Comparison of ENCODE assay signal across 1 cellular context in the genomic region with DNA sequence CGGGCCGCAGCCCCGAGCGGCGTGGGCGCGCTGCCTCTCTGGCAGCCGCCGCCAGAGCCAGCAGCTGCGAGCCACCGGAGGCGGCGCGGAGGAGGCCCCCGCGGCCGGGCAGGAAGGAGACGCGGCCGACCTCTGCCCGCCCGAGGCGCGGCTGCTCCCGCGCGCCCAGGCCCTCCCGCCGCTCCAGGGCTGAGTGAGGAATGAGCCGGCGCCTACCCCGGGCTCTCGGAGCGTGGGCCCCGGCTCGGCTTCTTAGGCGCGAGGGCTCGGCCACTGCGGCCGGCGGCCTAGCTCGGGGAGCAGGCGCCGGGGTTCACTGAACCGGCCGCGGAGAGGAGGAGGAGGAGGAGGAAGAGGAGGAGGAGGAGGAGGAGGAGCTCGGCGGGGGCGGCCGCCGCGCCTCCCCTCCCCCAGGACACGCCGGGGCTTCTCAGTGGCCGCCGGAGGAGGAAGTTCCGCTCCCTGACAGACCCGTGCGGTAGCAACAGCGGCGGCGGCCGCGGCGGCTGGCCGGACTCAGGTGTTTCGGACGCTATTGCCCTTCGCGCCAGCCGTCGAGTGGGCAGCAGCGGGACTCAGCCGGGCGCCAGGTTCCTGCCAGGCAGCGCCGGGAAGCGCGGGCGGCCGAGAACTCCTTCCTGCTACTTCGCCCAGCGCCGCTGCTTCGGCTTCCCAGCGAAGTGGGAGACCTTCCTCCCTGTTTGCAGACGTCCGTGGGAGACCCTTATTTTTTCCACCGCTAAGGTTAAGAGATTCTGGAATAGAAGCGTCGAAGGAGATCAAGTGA.
TF ChIP-seq lines count a peak whose summit lies in the region.

TSS of gene MAN1A2 (plus strand) at position 468 of the 787 bp plus-strand sequence. CDS start 735 bp downstream, outside the sequence.

TF ChIP-seq in IMR-90, 13 proteins besides CTCF, POLR2A, EP300 and RAD21:
- TF ChIP-seq CHD1 (IDR thresholded peaks at IDR 0.05; ENCODE audit: low read depth, low read length) (no peak), FOS (IDR thresholded peaks at IDR 0.05; ENCODE audit: low read depth, low read length) (no peak), ELK1 (IDR thresholded peaks at IDR 0.05; ENCODE audit: borderline replicate concordance, low read depth, low read length) (no peak), NFE2L2 (IDR thresholded peaks at IDR 0.05; ENCODE audit: low read depth, low read length) (no peak), SMC3 (IDR thresholded peaks at IDR 0.05; ENCODE audit: low read depth, low read length) (no peak), MAZ (IDR thresholded peaks at IDR 0.05; ENCODE audit: borderline replicate concordance, low read depth, low read length) (peak; percentile 14; the same call in 1 of the 2 replicates), MAFK (IDR thresholded peaks at IDR 0.05; ENCODE audit: low read depth, low read length) (no peak), RCOR1 (IDR thresholded peaks at IDR 0.05; ENCODE audit: insufficient replicate concordance, low read length) (no peak), RFX5 (IDR thresholded peaks at IDR 0.05; ENCODE audit: low read depth, low read length) (no peak), BHLHE40 (IDR thresholded peaks at IDR 0.05; ENCODE audit: low read depth, low read length) (peak; percentile 43; the same call in 1 of the 2 replicates), CEBPB (IDR thresholded peaks at IDR 0.05; ENCODE audit: low read depth, low read length) (no peak), MXI1 (IDR thresholded peaks at IDR 0.05; ENCODE audit: borderline replicate concordance, low read depth, low read length) (peak; percentile 66; the same call in 1 of the 2 replicates)
- TF ChIP-seq, protein P1, sequence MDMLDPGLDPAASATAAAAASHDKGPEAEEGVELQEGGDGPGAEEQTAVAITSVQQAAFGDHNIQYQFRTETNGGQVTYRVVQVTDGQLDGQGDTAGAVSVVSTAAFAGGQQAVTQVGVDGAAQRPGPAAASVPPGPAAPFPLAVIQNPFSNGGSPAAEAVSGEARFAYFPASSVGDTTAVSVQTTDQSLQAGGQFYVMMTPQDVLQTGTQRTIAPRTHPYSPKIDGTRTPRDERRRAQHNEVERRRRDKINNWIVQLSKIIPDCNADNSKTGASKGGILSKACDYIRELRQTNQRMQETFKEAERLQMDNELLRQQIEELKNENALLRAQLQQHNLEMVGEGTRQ (IDR thresholded peaks at IDR 0.05; ENCODE audit: low read depth, low read length) = no peak
